9 cellular contexts compared by ENCODE assay signal in genomic region chrX:63349307-63349706, GRCh38. TPM values are rescaled to one million over a fixed set of nuclear protein-coding genes. Genes with fewer than 3 reads are reported as not detected.
DNase-seq lines count a peak whose midpoint lies in the region; ATAC-seq and TF ChIP-seq lines count a peak whose summit lies in the region.
"Had no signal": no experiment of that assay in that cellular context is flagged by ENCODE, and none has a peak within 500 bp of the region (broad histone marks: within the 10 kb centered on the region; RNA-seq: fewer than 3 reads in every experiment).

No MANE protein-coding gene starts in this region.

- no peak for ATAC-seq in Right ventricle myocardium superior (ENCODE audit: poor library complexity)

- TF ChIP-seq POLR2A in esophagus squamous epithelium (IDR thresholded peaks at IDR 0.05), result no peak

- H3K27ac ChIP-seq in cardiac muscle cell, result no peak overlapping the region
- no peak overlapping the region for H3K27ac ChIP-seq in esophagus squamous epithelium

- intact Hi-C loops in Right ventricle myocardium superior (cut with DNase I), result no loop called here
- intact Hi-C loops in esophagus squamous epithelium (cut with DNase I), result no loop called here
- intact Hi-C loops in cardiac septum (cut with DNase I), result no loop called here

- H3K36me3 ChIP-seq in cardiac muscle cell (no peaks in the 10 kb centered on the region), esophagus squamous epithelium (no peaks in the 10 kb centered on the region)

- H3K4me3 ChIP-seq in cardiac muscle cell (no peak overlapping the region), choroid plexus epithelial cell (ENCODE audit: low read depth, low read length) (peak overlapping the region; percentile 24), esophagus squamous epithelium (peak overlapping the region in 1 of 4 donors; percentile 68)

- H3K4me1 ChIP-seq in cardiac muscle cell (ENCODE audit: low read depth), result peaks cover 3% of the 10 kb centered on the region
- H3K4me1 ChIP-seq in esophagus squamous epithelium, result peaks cover 0 to 15% (median 0%) of the 10 kb centered on the region in 3 donors

- H3K27me3 ChIP-seq in cardiac muscle cell (no peaks in the 10 kb centered on the region), esophagus squamous epithelium (no peaks in the 10 kb centered on the region)

- WGBS in esophagus squamous epithelium, 2 donors, result 50 to 53% methylated on average over 3 of the region's 3 CpGs

- no peaks in the 10 kb centered on the region for H3K9me3 ChIP-seq in cardiac muscle cell (ENCODE audit: low read depth)
- no peaks in the 10 kb centered on the region for H3K9me3 ChIP-seq in esophagus squamous epithelium

- DNase-seq in cardiac muscle cell (ENCODE audit: low read depth in 1 of 2, low spot score in 1 of 2) (peak; percentile 2 to 4), Right ventricle myocardium superior (no peak), NCI-H526 treated with DMSO at 0.1 percent for 48 hours (lab: John Stamatoyannopoulos, UW) (peak; percentile 35), choroid plexus epithelial cell (ENCODE audit: low read depth) (peak; percentile 2), superior temporal gyrus (ENCODE audit: extremely low spot score) (peak; percentile 22), esophagus squamous epithelium (lab: John Stamatoyannopoulos, UW) (no peak), cardiac septum (ENCODE audit: low spot score) (no peak)
- DNase-seq in stimulated activated naive CD4-positive, alpha-beta T cell (lab: John Stamatoyannopoulos, UW), result no peak
- DNase-seq: midbrain had no signal

- TF ChIP-seq CTCF in cardiac muscle cell (IDR thresholded peaks at IDR 0.05; ENCODE audit: low read depth, low read length) (no peak), choroid plexus epithelial cell (conservative IDR thresholded peaks at IDR 0.05; ENCODE audit: low read depth, low read length) (no peak), esophagus squamous epithelium (IDR thresholded peaks at IDR 0.05) (no peak)

RNA-seq across cellular contexts. Expression of gene SPIN4, which starts 1.8 kb away (rescaled TPM):
- total RNA-seq in cardiac muscle cell, result 3.9 and 6.0 TPM in 2 replicates
- polyA plus RNA-seq in cardiac muscle cell, result 5.0 and 6.9 TPM in 2 replicates
- total RNA-seq in Right ventricle myocardium superior, result 0.70 TPM
- 10 to 100 TPM in 3 of 4 donors, 1 to 10 TPM in 1; 9.0 to 19.2 (median 12.5) TPM for total RNA-seq in esophagus squamous epithelium
- total RNA-seq in cardiac septum, result 1.6 TPM

Comparison
In these comparisons a context has a peak if more than half of its experiments do, and no peak if none do; other contexts are left out.
1. DNase-seq: peak in cardiac muscle cell (2 of 2), NCI-H526 treated with DMSO at 0.1 percent for 48 hours (single experiment), choroid plexus epithelial cell (single experiment) and superior temporal gyrus (single experiment); none in Right ventricle myocardium superior (single experiment), esophagus squamous epithelium (single experiment), cardiac septum (single experiment) and stimulated activated naive CD4-positive, alpha-beta T cell (0 of 6).